In genomic region chr1:30339866-30340265, GRCh38 we compare ENCODE assay signal across 35 cellular contexts.
DNase-seq lines count a peak whose midpoint lies in the region; ATAC-seq, FAIRE-seq and TF ChIP-seq lines count a peak whose summit lies in the region.
"Had no signal": no experiment of that assay in that cellular context is flagged by ENCODE, and none has a peak within 500 bp of the region (broad histone marks: within the 10 kb centered on the region; RNA-seq: fewer than 3 reads in every experiment).

No MANE protein-coding gene starts in this region.

- TF ChIP-seq CTCF in HepG2 (CRISPR knock-in tag; IDR thresholded peaks at IDR 0.05) (no peak), right lobe of liver (IDR thresholded peaks at IDR 0.05) (no peak), HEK293 (tag by site-specific recombination; IDR thresholded peaks at IDR 0.05) (no peak)

- TF ChIP-seq EP300 in HepG2 (IDR thresholded peaks at IDR 0.05; ENCODE audit: low read depth in 2 of 2, low read length in 2 of 2) (no peak), HepG2 (CRISPR knock-in tag; IDR thresholded peaks at IDR 0.05; ENCODE audit: borderline replicate concordance) (no peak)

- H3K27ac Mint-ChIP-seq in T-helper 2 cell treated with Interferon-gamma antibody and Interleukin-4, amounts not matched to agents 5 μg/mL and 100 μg/mL, for 36 hours, result no peak overlapping the region
- H3K27ac Mint-ChIP-seq: B cell; CD14-positive monocyte; CD4-positive, alpha-beta memory T cell; CD4-positive, alpha-beta T cell; CD4-positive, CD25-positive, alpha-beta regulatory T cell; CD8-positive, alpha-beta memory T cell; CD8-positive, alpha-beta T cell had no signal

- H3K4me3 Mint-ChIP-seq in T-helper 2 cell treated with Interferon-gamma antibody and Interleukin-4, amounts not matched to agents 5 μg/mL and 100 μg/mL, for 36 hours, result no peak overlapping the region
- H3K4me3 Mint-ChIP-seq: B cell; CD14-positive monocyte; CD4-positive, alpha-beta memory T cell; CD4-positive, alpha-beta T cell; CD4-positive, CD25-positive, alpha-beta regulatory T cell; CD8-positive, alpha-beta memory T cell; CD8-positive, alpha-beta T cell had no signal

- in situ Hi-C loops in HepG2 (cut with HindIII; ENCODE audit: extremely low pct_ligation_motif_present, low pct_unique_long_range_greater_than_20kb), result no loop called here

- H3K4me1 ChIP-seq in HepG2 (ENCODE audit: insufficient read depth, low read length), result no peaks in the 10 kb centered on the region
- H3K4me1 ChIP-seq in right lobe of liver, result no peaks in the 10 kb centered on the region
- no peaks in the 10 kb centered on the region for H3K4me1 ChIP-seq in HEK293 (ENCODE audit: control insufficient read depth, insufficient read depth, low read length)
- H3K4me1 ChIP-seq: A549; BE2C; BLaER1; BLaER1 treated with 17β-estradiol and CSF1 and Interleukin-3, amounts not matched to agents 10 nM and 100 nM; Caco-2 had no signal

- CTCF ChIA-PET in HepG2 (lab: Yijun Ruan, JAX; ENCODE audit: low intra/inter-chr PET ratio, low total read pairs), result no interaction called here
- CTCF ChIA-PET in HEK293 (lab: Yijun Ruan, JAX), result no interaction called here

- no TSS peak for BruUV-seq in HepG2 (replicated peaks; lab: Mats Ljungman, UMichigan)

- TF ChIP-seq POLR2A in HepG2 (IDR thresholded peaks at IDR 0.05; ENCODE audit: insufficient read depth in 1 of 2, low read depth in 2 of 2, low read length in 2 of 2) (no peak), right lobe of liver (IDR thresholded peaks at IDR 0.05) (no peak)

- no peak for FAIRE-seq in HepG2 (lab: Jason Lieb, UNC)
- peak; percentile 61 for FAIRE-seq in urothelium cell line (lab: Jason Lieb, UNC)
- FAIRE-seq: A204.1, A549, D721Med had no signal

- 0% methylated on average over 2 of the region's 2 CpGs for WGBS in HepG2 (ENCODE audit: low lambda C conversion rate)
- 39% methylated on average over 2 of the region's 2 CpGs for WGBS in right lobe of liver (ENCODE audit: insufficient coverage, low coverage, low lambda C conversion rate, missing lambda C conversion rate)

- H3K4me1 Mint-ChIP-seq in T-helper 2 cell treated with Interferon-gamma antibody and Interleukin-4, amounts not matched to agents 5 μg/mL and 100 μg/mL, for 36 hours (ENCODE audit: low read depth), result no peaks in the 10 kb centered on the region
- H3K4me1 Mint-ChIP-seq: B cell; CD14-positive monocyte; CD4-positive, alpha-beta memory T cell; CD4-positive, CD25-positive, alpha-beta regulatory T cell; CD8-positive, alpha-beta memory T cell had no signal

- H4K20me1 ChIP-seq in HepG2 (ENCODE audit: insufficient read depth, low read length), result no peaks in the 10 kb centered on the region
- H4K20me1 ChIP-seq: BLaER1; BLaER1 treated with 17β-estradiol and CSF1 and Interleukin-3, amounts not matched to agents 10 nM and 100 nM had no signal

- H2AFZ ChIP-seq in HepG2 (ENCODE audit: low read length), result no peak overlapping the region

- H3K4me2 ChIP-seq in HepG2 (ENCODE audit: low read depth, low read length), result no peak overlapping the region
- H3K4me2 ChIP-seq: A549; BLaER1; BLaER1 treated with 17β-estradiol and CSF1 and Interleukin-3, amounts not matched to agents 10 nM and 100 nM had no signal

- DNase-seq in HepG2 (ENCODE audit: low spot score) (no peak), right lobe of liver (no peak), urothelium cell line (ENCODE audit: low spot score) (no peak)
- no peak for DNase-seq in T-helper 2 cell treated with Interferon-gamma antibody and Interleukin-4, amounts not matched to agents 5 μg/mL and 100 μg/mL, for 36 hours (ENCODE audit: low spot score)
- DNase-seq: 8988T; ACHN; AML-193; BE2C; C1 segment of cervical spinal cord; Caco-2; Calu3; CD4-positive, alpha-beta memory T cell; CD4-positive, alpha-beta T cell; CD4-positive, CD25-positive, alpha-beta regulatory T cell; CD8-positive, alpha-beta memory T cell; CD8-positive, alpha-beta T cell; COR-L47; DMS 273 treated with DMSO at 0.1 percent for 48 hours; DMS153; DMS53; DMS79; DMS79 treated with DMSO at 0.1 percent for 48 hours; DND-41; EL had no signal

- H3K4me3 ChIP-seq in HepG2 (replicated peaks in 1 of 3; ENCODE audit: insufficient read depth in 1 of 3, low read depth in 2 of 3, low read length in 3 of 3) (no peak overlapping the region), right lobe of liver (no peak overlapping the region), HEK293 (ENCODE audit: low read depth, low read length) (no peak overlapping the region)
- H3K4me3 ChIP-seq: A549; BLaER1; BLaER1 treated with 17β-estradiol and CSF1 and Interleukin-3, amounts not matched to agents 10 nM and 100 nM had no signal

- TF ChIP-seq RAD21 in HepG2 (CRISPR knock-in tag; IDR thresholded peaks at IDR 0.05), result no peak

- no peaks in the 10 kb centered on the region for H3K36me3 Mint-ChIP-seq in T-helper 2 cell treated with Interferon-gamma antibody and Interleukin-4, amounts not matched to agents 5 μg/mL and 100 μg/mL, for 36 hours (ENCODE audit: low read depth)
- H3K36me3 Mint-ChIP-seq: CD14-positive monocyte; CD4-positive, alpha-beta memory T cell; CD4-positive, CD25-positive, alpha-beta regulatory T cell; CD8-positive, alpha-beta T cell had no signal

- ATAC-seq in HepG2 (no peak), right lobe of liver (no peak), GM21576 (IDR thresholded peaks at IDR 0.05; ENCODE audit: unreplicated experiment) (no peak)
- ATAC-seq: A549; CD8-positive, alpha-beta T cell had no signal

- POLR2A ChIA-PET in HepG2 (lab: Yijun Ruan, JAX), result no interaction called here
- POLR2A ChIA-PET in HEK293 (lab: Yijun Ruan, JAX), result no interaction called here

- H3K9ac ChIP-seq in HepG2 (ENCODE audit: insufficient read depth, low read depth, low read length), result no peak overlapping the region
- H3K9ac ChIP-seq: BLaER1; BLaER1 treated with 17β-estradiol and CSF1 and Interleukin-3, amounts not matched to agents 10 nM and 100 nM had no signal

- intact Hi-C loops in HepG2 (cut with micrococcal nuclease; ENCODE audit: unreplicated experiment), result no loop called here
- intact Hi-C loops in right lobe of liver (cut with DNase I), result no loop called here

- no peaks in the 10 kb centered on the region for H3K79me2 ChIP-seq in HepG2 (ENCODE audit: insufficient read depth, low read length)

- no peaks in the 10 kb centered on the region for H3K27me3 ChIP-seq in HepG2 (ENCODE audit: control insufficient read depth in 1 of 2, insufficient read depth in 2 of 2, low read length in 2 of 2)
- H3K27me3 ChIP-seq in right lobe of liver, result no peaks in the 10 kb centered on the region
- H3K27me3 ChIP-seq: BE2C had no signal

- peaks cover 17% of the 10 kb centered on the region for H3K27me3 Mint-ChIP-seq in T-helper 2 cell treated with Interferon-gamma antibody and Interleukin-4, amounts not matched to agents 5 μg/mL and 100 μg/mL, for 36 hours (ENCODE audit: low read depth)

- H3K36me3 ChIP-seq in HepG2 (replicated peaks in 1 of 2; ENCODE audit: control insufficient read depth in 1 of 2, insufficient read depth in 2 of 2, low read length in 2 of 2), result no peaks in the 10 kb centered on the region
- H3K36me3 ChIP-seq in right lobe of liver, result no peaks in the 10 kb centered on the region
- H3K36me3 ChIP-seq in HEK293 (ENCODE audit: control insufficient read depth in 2 of 2, insufficient read depth in 1 of 2, low read length in 2 of 2), result no peaks in the 10 kb centered on the region; a peak in 1 of 3 replicates
- H3K36me3 ChIP-seq: BE2C; BLaER1; BLaER1 treated with 17β-estradiol and CSF1 and Interleukin-3, amounts not matched to agents 10 nM and 100 nM had no signal

- no peaks in the 10 kb centered on the region for H3K9me3 ChIP-seq in HepG2 (ENCODE audit: low read length)
- H3K9me3 ChIP-seq in right lobe of liver, result no peaks in the 10 kb centered on the region
- H3K9me3 ChIP-seq in HEK293 (ENCODE audit: control insufficient read depth, insufficient read depth, low read depth, low read length), result no peaks in the 10 kb centered on the region; the same call in 1 of the 2 replicates
- H3K9me3 ChIP-seq: A549, BE2C, Caco-2 had no signal

- H3K27ac ChIP-seq in HepG2 (ENCODE audit: extremely low read length, insufficient read depth, low read length) (no peak overlapping the region), right lobe of liver (no peak overlapping the region), HEK293 (ENCODE audit: extremely low read depth, low read depth, low read length) (no peak overlapping the region)
- H3K27ac ChIP-seq: 22Rv1; A549; BLaER1; BLaER1 treated with 17β-estradiol and CSF1 and Interleukin-3, amounts not matched to agents 10 nM and 100 nM; C4-2B had no signal

- H3K9me3 Mint-ChIP-seq in T-helper 2 cell treated with Interferon-gamma antibody and Interleukin-4, amounts not matched to agents 5 μg/mL and 100 μg/mL, for 36 hours, result no peaks in the 10 kb centered on the region
- H3K9me3 Mint-ChIP-seq: CD4-positive, alpha-beta T cell had no signal

TF ChIP-seq in HepG2, 621 proteins besides CTCF, POLR2A, EP300 and RAD21:
- TF ChIP-seq ZFP41 (CRISPR knock-in tag; IDR thresholded peaks at IDR 0.05; ENCODE audit: borderline replicate concordance) (no peak), SETDB1 (CRISPR knock-in tag; IDR thresholded peaks at IDR 0.05; ENCODE audit: borderline replicate concordance) (no peak), CREB1 (IDR thresholded peaks at IDR 0.05) (peak; percentile 83), CREB1 (CRISPR knock-in tag; IDR thresholded peaks at IDR 0.05) (no peak)
- TF ChIP-seq, protein P1, sequence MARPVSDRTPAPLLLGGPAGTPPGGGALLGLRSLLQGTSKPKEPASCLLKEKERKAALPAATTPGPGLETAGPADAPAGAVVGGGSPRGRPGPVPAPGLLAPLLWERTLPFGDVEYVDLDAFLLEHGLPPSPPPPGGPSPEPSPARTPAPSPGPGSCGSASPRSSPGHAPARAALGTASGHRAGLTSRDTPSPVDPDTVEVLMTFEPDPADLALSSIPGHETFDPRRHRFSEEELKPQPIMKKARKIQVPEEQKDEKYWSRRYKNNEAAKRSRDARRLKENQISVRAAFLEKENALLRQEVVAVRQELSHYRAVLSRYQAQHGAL (CRISPR knock-in tag; IDR thresholded peaks at IDR 0.05; ENCODE audit: not compliant biosample characterization), result no peak

TF ChIP-seq in HEK293, 187 proteins besides CTCF, POLR2A, EP300 and RAD21 (continues in another document):
- TF ChIP-seq ZFHX2 (tag by site-specific recombination; conservative IDR thresholded peaks at IDR 0.05) (no peak), SCRT1 (tag by site-specific recombination; IDR thresholded peaks at IDR 0.05; ENCODE audit: borderline replicate concordance) (no peak), ZNF513 (tag by site-specific recombination; IDR thresholded peaks at IDR 0.05) (peak; percentile 51; the same call in 1 of the 2 replicates)

Comparison
In these comparisons a context has a peak if more than half of its experiments do, and no peak if none do; other contexts are left out.
1. Of the 63 proteins assayed by ChIP-seq in both HepG2 and HEK293: peak only in HepG2: none; only in HEK293: ZNF513; in both: none; in neither: 62.